In the genomic region with DNA sequence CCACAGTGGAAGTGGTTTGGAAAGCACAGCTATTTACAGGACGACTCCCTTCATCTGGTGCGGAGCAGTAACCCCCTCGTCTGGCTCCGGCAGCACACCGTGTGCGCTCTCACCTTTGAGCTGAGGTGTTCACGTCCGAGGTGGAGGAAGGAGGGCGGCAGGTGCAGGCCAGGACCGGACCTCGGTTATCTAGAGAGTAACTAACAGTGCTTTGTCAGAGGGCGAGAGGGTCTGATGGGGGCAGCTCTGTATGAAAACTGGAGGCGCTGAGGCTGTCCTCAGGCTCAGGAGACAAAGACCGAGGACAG, we compare ENCODE assay signal across 21 cellular contexts.
"Had no signal": no experiment of that assay in that cellular context is flagged by ENCODE, and none has a peak within 500 bp of the region (broad histone marks: within the 10 kb centered on the region; RNA-seq: fewer than 3 reads in every experiment).

No MANE protein-coding gene starts in this region.

- DNase-seq: activated CD4-positive, alpha-beta T cell treated with anti-CD3 and anti-CD28 coated beads for 1 hour; activated CD4-positive, alpha-beta T cell treated with anti-CD3 and anti-CD28 coated beads, Interleukin-2, amount 50 U/mL, for 1 hour; activated CD8-positive, alpha-beta T cell treated with anti-CD3 and anti-CD28 coated beads, Interleukin-2, amount 10 ng/mL, durations not matched to agents 7 days and 5 days; activated gamma-delta T cell treated with Interleukin-2 at 50 U/mL for 16 hours; activated T-cell treated with anti-CD3 and anti-CD28 coated beads, Interleukin-2, amount 50 U/mL, for 1 hour; adrenal gland; effector memory CD8-positive, alpha-beta T cell; esophagus squamous epithelium; gastrocnemius medialis; head of caudate nucleus; hypothalamus; nucleus accumbens; stimulated activated CD4-positive, alpha-beta T cell treated with anti-CD3 and anti-CD28 coated beads, Interleukin-4, amount 100 ng/mL, for 4 hours; substantia nigra; T-helper 1 cell; thyroid gland; WERI-Rb-1 had no signal

- H3K27ac Mint-ChIP-seq: activated CD8-positive, alpha-beta T cell treated with anti-CD3 and anti-CD28 coated beads, Interleukin-2, amount 10 ng/mL, durations not matched to agents 7 days and 5 days; activated naive CD8-positive, alpha-beta T cell; stimulated activated naive CD8-positive, alpha-beta T cell treated with anti-CD3 and anti-CD28 coated beads, Interleukin-15, Interleukin-2, amounts not matched to agents 100 ng/mL and 50 ng/mL, for 24 hours had no signal

- H3K27ac ChIP-seq: adrenal gland, esophagus squamous epithelium, gastrocnemius medialis, thyroid gland, WERI-Rb-1 had no signal

- H3K36me3 ChIP-seq: adrenal gland, esophagus squamous epithelium, gastrocnemius medialis, thyroid gland, WERI-Rb-1 had no signal

- H3K9me3 ChIP-seq: adrenal gland, esophagus squamous epithelium, gastrocnemius medialis, thyroid gland had no signal

- H3K4me3 ChIP-seq: adrenal gland, esophagus squamous epithelium, gastrocnemius medialis, thyroid gland had no signal

- H3K27me3 Mint-ChIP-seq: activated naive CD8-positive, alpha-beta T cell; central memory CD8-positive, alpha-beta T cell; effector memory CD8-positive, alpha-beta T cell; natural killer cell treated with Interleukin-12 subunit alpha and Interleukin-12 subunit beta and Interleukin-15 and Interleukin-18, amount 100 ng/mL, for 72 hours; stimulated activated naive CD8-positive, alpha-beta T cell treated with anti-CD3 and anti-CD28 coated beads, Interleukin-15, Interleukin-2, amounts not matched to agents 100 ng/mL and 50 ng/mL, for 24 hours had no signal

- ATAC-seq: activated CD8-positive, alpha-beta T cell treated with anti-CD3 and anti-CD28 coated beads, Interleukin-2, amount 10 ng/mL, durations not matched to agents 7 days and 5 days; effector memory CD8-positive, alpha-beta T cell; gastrocnemius medialis; natural killer cell treated with Interleukin-12 subunit alpha and Interleukin-12 subunit beta and Interleukin-15 and Interleukin-18, amount 100 ng/mL, for 72 hours had no signal

- H3K9me3 Mint-ChIP-seq: central memory CD8-positive, alpha-beta T cell; effector memory CD8-positive, alpha-beta T cell; natural killer cell treated with Interleukin-12 subunit alpha and Interleukin-12 subunit beta and Interleukin-15 and Interleukin-18, amount 100 ng/mL, for 72 hours; stimulated activated naive CD8-positive, alpha-beta T cell treated with anti-CD3 and anti-CD28 coated beads, Interleukin-15, Interleukin-2, amounts not matched to agents 100 ng/mL and 50 ng/mL, for 24 hours had no signal

- H3K36me3 Mint-ChIP-seq: activated naive CD8-positive, alpha-beta T cell; natural killer cell treated with Interleukin-12 subunit alpha and Interleukin-12 subunit beta and Interleukin-15 and Interleukin-18, amount 100 ng/mL, for 72 hours had no signal

- H3K27me3 ChIP-seq: adrenal gland, esophagus squamous epithelium, gastrocnemius medialis, thyroid gland had no signal

- H3K4me3 Mint-ChIP-seq: activated CD8-positive, alpha-beta T cell treated with anti-CD3 and anti-CD28 coated beads, Interleukin-2, amount 10 ng/mL, durations not matched to agents 7 days and 5 days; activated naive CD8-positive, alpha-beta T cell; central memory CD8-positive, alpha-beta T cell; effector memory CD8-positive, alpha-beta T cell; natural killer cell treated with Interleukin-12 subunit alpha and Interleukin-12 subunit beta and Interleukin-15 and Interleukin-18, amount 100 ng/mL, for 72 hours; stimulated activated naive CD8-positive, alpha-beta T cell treated with anti-CD3 and anti-CD28 coated beads, Interleukin-15, Interleukin-2, amounts not matched to agents 100 ng/mL and 50 ng/mL, for 24 hours had no signal

- H3K4me1 Mint-ChIP-seq: central memory CD8-positive, alpha-beta T cell had no signal

- H3K4me1 ChIP-seq: gastrocnemius medialis had no signal
